Comparison of ENCODE assay signal across 19 cellular contexts in genomic region chr12:29054790-29055663, GRCh38.
"Had no signal": no experiment of that assay in that cellular context is flagged by ENCODE, and none has a peak within 500 bp of the region (broad histone marks: within the 10 kb centered on the region; RNA-seq: fewer than 3 reads in every experiment).

No MANE protein-coding gene starts in this region.

- ATAC-seq: activated CD4-positive, CD25-positive, alpha-beta regulatory T cell treated with anti-CD3 and anti-CD28 coated beads, Interleukin-2, amount 50 U/mL, for 24 hours; activated naive CD4-positive, alpha-beta T cell treated with anti-CD3 and anti-CD28 coated beads, Interleukin-2, amount 50 U/mL, for 72 hours; effector memory CD8-positive, alpha-beta T cell; left colon; mucosa of descending colon; natural killer cell; sciatic nerve had no signal

- H3K9me3 Mint-ChIP-seq: activated naive CD4-positive, alpha-beta T cell treated with anti-CD3 and anti-CD28 coated beads, Interleukin-2, amount 50 U/mL, for 72 hours; dendritic cell treated with granulocyte-macrophage colony-stimulating factor and Interleukin-4, amounts not matched to agents 40 ng/mL and 50 ng/mL, for 4 days; effector memory CD8-positive, alpha-beta T cell; natural killer cell had no signal

- H3K4me1 Mint-ChIP-seq: immature natural killer cell, natural killer cell had no signal

- H3K36me3 Mint-ChIP-seq: activated naive CD4-positive, alpha-beta T cell treated with anti-CD3 and anti-CD28 coated beads, Interleukin-2, amount 50 U/mL, for 72 hours; immature natural killer cell; natural killer cell had no signal

- H3K27me3 ChIP-seq: ascending aorta, upper lobe of left lung had no signal

- H3K27ac Mint-ChIP-seq: activated naive CD4-positive, alpha-beta T cell treated with anti-CD3 and anti-CD28 coated beads, Interleukin-2, amount 50 U/mL, for 72 hours; dendritic cell treated with granulocyte-macrophage colony-stimulating factor and Interleukin-4, amounts not matched to agents 40 ng/mL and 50 ng/mL, for 4 days; effector memory CD8-positive, alpha-beta T cell; immature natural killer cell; natural killer cell had no signal

- H3K4me3 ChIP-seq: ascending aorta, mucosa of descending colon, prostate gland, upper lobe of left lung had no signal

- H3K27me3 Mint-ChIP-seq: dendritic cell treated with granulocyte-macrophage colony-stimulating factor and Interleukin-4, amounts not matched to agents 40 ng/mL and 50 ng/mL, for 4 days had no signal

- H3K4me3 Mint-ChIP-seq: dendritic cell treated with granulocyte-macrophage colony-stimulating factor and Interleukin-4, amounts not matched to agents 40 ng/mL and 50 ng/mL, for 4 days; effector memory CD8-positive, alpha-beta T cell; immature natural killer cell; natural killer cell had no signal

- DNase-seq: activated CD4-positive, alpha-beta T cell treated with anti-CD3 and anti-CD28 coated beads, Interleukin-2, amount 50 U/mL, for 4 hours; activated effector memory CD4-positive, alpha-beta T cell treated with anti-CD3 and anti-CD28 coated beads, Interleukin-2, amount 50 U/mL, for 16 hours; activated T-cell treated with anti-CD3 and anti-CD28 coated beads, Interleukin-2, amount 50 U/mL, for 1 hour; effector memory CD8-positive, alpha-beta T cell; immature natural killer cell; left colon; mucosa of descending colon; natural killer cell; occipital lobe; stimulated activated CD4-positive, alpha-beta T cell treated with anti-CD3 and anti-CD28 coated beads, Interleukin-12 subunit alpha, Interleukin-12 subunit beta, amount 100 ng/mL, for 4 hours; stimulated activated naive CD4-positive, alpha-beta T cell; substantia nigra; upper lobe of left lung had no signal

- H3K4me1 ChIP-seq: ascending aorta, prostate gland, upper lobe of left lung had no signal

- H3K36me3 ChIP-seq: ascending aorta, prostate gland, upper lobe of left lung had no signal

- H3K9me3 ChIP-seq: ascending aorta, mucosa of descending colon, prostate gland, upper lobe of left lung had no signal
